8 cellular contexts compared by ENCODE assay signal in genomic region chr19:57559008-57559403, GRCh38. TPM values are rescaled to one million over a fixed set of nuclear protein-coding genes. Genes with fewer than 3 reads are reported as not detected.
A peak's percentile ranks its signal among the peaks of the same experiment; 100 is the strongest.
DNase-seq lines count a peak whose midpoint lies in the region; ATAC-seq, FAIRE-seq and TF ChIP-seq lines count a peak whose summit lies in the region.

No MANE protein-coding gene starts in this region.

- H2BK5ac ChIP-seq in H1 (ENCODE audit: low read depth, low read length) = no peak overlapping the region

- H3K4me1 ChIP-seq in H1 (replicated peaks in 1 of 4; ENCODE audit: control insufficient read depth in 3 of 4, insufficient read depth in 4 of 4, low read length in 3 of 4) = peaks cover 0 to 4% (median under 1%) of the 10 kb centered on the region in 4 experiments; a peak in 3 of 7 replicates

- POLR2A ChIA-PET in H1 (lab: Charles Lee; ENCODE audit: partially characterized antibody) = interaction anchor here (0.7 to 2.2 kb wide), 5 partner anchors 12 to 271 kb away, joined by 3 to 6 read pairs (median 3); partner anchors contain the start of genes ZNF549, ZNF551 and ZNF773

- H3K4me2 ChIP-seq in SU-DHL-6 (ENCODE audit: low read depth, low read length, poor library complexity, severe bottlenecking) (peak overlapping the region; percentile 67), H1 (ENCODE audit: insufficient read depth in 1 of 2, low read depth in 2 of 2, low read length in 2 of 2) (peak overlapping the region; percentile 51 to 86)

- H3K23ac ChIP-seq in H1 (ENCODE audit: insufficient read length) = no peak overlapping the region

- peak overlapping the region; percentile 73 for H3K9ac ChIP-seq in SU-DHL-6 (ENCODE audit: low read length)
- H3K9ac ChIP-seq in H1 (replicated peaks in 1 of 4; ENCODE audit: extremely low read depth in 1 of 4, low read depth in 3 of 4, low read length in 3 of 4) = peak overlapping the region; percentile 34 to 81 (median 74); a peak in 6 of 7 replicates

- H3K4me3 ChIP-seq in SU-DHL-6 (ENCODE audit: insufficient read depth, low read length, poor library complexity, severe bottlenecking) (peak overlapping the region; percentile 62), H1 (ENCODE audit: extremely low read depth in 1 of 4, insufficient read depth in 2 of 4, low read depth in 3 of 4, low read length in 4 of 4) (peak overlapping the region; percentile 80 to 96 (median 94))

- H3K4me3 Mint-ChIP-seq in mesothelial cell of epicardium (peak overlapping the region; percentile 96), type B pancreatic cell (peak overlapping the region; percentile 99)

- no peak overlapping the region for H3K18ac ChIP-seq in H1 (ENCODE audit: extremely low read depth, low read length)

- no peak; a peak in 1 of 3 replicates for TF ChIP-seq POLR2A in H1 (IDR thresholded peaks at IDR 0.05; ENCODE audit: control extremely low read depth in 1 of 2, low read depth in 2 of 2, low read length in 2 of 2)

- WGBS in H1 (ENCODE audit: extremely low coverage in 1 of 2, insufficient coverage in 1 of 2, insufficient read length in 1 of 2, insufficient replicate concordance in 2 of 2, low coverage in 1 of 2, low lambda C conversion rate in 2 of 2, missing lambda C conversion rate in 1 of 2), 2 experiments = 5% methylated on average over 21 of the region's 22 CpGs; no CpG with 5 or more reads in 1 of the 2 experiments

- H3K23me2 ChIP-seq in H1 (ENCODE audit: low read depth, low read length) = peaks cover 3% of the 10 kb centered on the region; the same call in 1 of the 2 replicates

- no peak for TF ChIP-seq RAD21 in H1 (IDR thresholded peaks at IDR 0.05 in 1 of 2, conservative IDR thresholded peaks at IDR 0.05 in 1 of 2; ENCODE audit: low read depth in 2 of 2, low read length in 2 of 2)

- H2AFZ ChIP-seq in SU-DHL-6 (ENCODE audit: low read depth, low read length, severe bottlenecking) (peak overlapping the region; percentile 77), H1 (ENCODE audit: low read length) (no peak overlapping the region)

- H3K9me3 ChIP-seq in SU-DHL-6 (ENCODE audit: insufficient read depth, low read length) = peaks cover 23% of the 10 kb centered on the region; the same call in 1 of the 2 replicates
- peaks cover 14 to 24% of the 10 kb centered on the region in 2 experiments for H3K9me3 ChIP-seq in H1 (ENCODE audit: insufficient read depth in 2 of 2, low read depth in 1 of 2, low read length in 1 of 2)

- H2BK20ac ChIP-seq in H1 (ENCODE audit: low read length) = no peak overlapping the region

- H3K79me2 ChIP-seq in SU-DHL-6 (ENCODE audit: insufficient read depth, low read length) = peaks cover 6% of the 10 kb centered on the region; the same call in 1 of the 2 replicates
- peaks cover 0 to 20% of the 10 kb centered on the region in 2 experiments; a peak in 3 of 4 replicates for H3K79me2 ChIP-seq in H1 (ENCODE audit: control insufficient read depth in 1 of 2, insufficient read depth in 2 of 2, low read length in 2 of 2)

- no peak for TF ChIP-seq CTCF in SU-DHL-6 (IDR thresholded peaks at IDR 0.05; ENCODE audit: insufficient read depth, low read length, poor library complexity, severe bottlenecking)
- no peak for TF ChIP-seq CTCF in H1 (IDR thresholded peaks at IDR 0.05; ENCODE audit: control extremely low read depth in 1 of 3, insufficient read depth in 1 of 3, low read depth in 1 of 3, low read length in 3 of 3)
- no peak for TF ChIP-seq CTCF in mesothelial cell of epicardium (IDR thresholded peaks at IDR 0.05; ENCODE audit: unreplicated experiment)
- no peak for TF ChIP-seq CTCF in type B pancreatic cell (conservative IDR thresholded peaks at IDR 0.05)

- H3K36me3 ChIP-seq in SU-DHL-6 (ENCODE audit: low read length) = peaks cover 5% of the 10 kb centered on the region; the same call in 1 of the 2 replicates
- peaks cover 6 to 19% (median 11%) of the 10 kb centered on the region in 4 experiments; a peak in 7 of 8 replicates for H3K36me3 ChIP-seq in H1 (ENCODE audit: control insufficient read depth in 2 of 4, insufficient read depth in 4 of 4, low read length in 3 of 4)

- H2BK15ac ChIP-seq in H1 (ENCODE audit: low read length) = no peak overlapping the region

- H3K9me3 Mint-ChIP-seq in mesothelial cell of epicardium (peaks cover 46% of the 10 kb centered on the region), type B pancreatic cell (peaks cover 33% of the 10 kb centered on the region)

- H3K79me1 ChIP-seq in H1 (ENCODE audit: low read depth, low read length) = peaks cover 8% of the 10 kb centered on the region

- H4K20me1 ChIP-seq in SU-DHL-6 (ENCODE audit: low read depth, low read length) = no peaks in the 10 kb centered on the region
- H4K20me1 ChIP-seq in H1 (replicated peaks in 1 of 2; ENCODE audit: control insufficient read depth in 1 of 2, insufficient read depth in 2 of 2, low read length in 2 of 2) = peaks cover 4 to 7% of the 10 kb centered on the region in 2 experiments

- no peak overlapping the region for H3K14ac ChIP-seq in H1 (ENCODE audit: insufficient read length)

- H3K27ac Mint-ChIP-seq in mesothelial cell of epicardium (peak overlapping the region; percentile 93), type B pancreatic cell (peak overlapping the region; percentile 85)

- H4K91ac ChIP-seq in H1 (replicated peaks; ENCODE audit: insufficient read length, low read length) = no peak overlapping the region

- DNase-seq in NCI-H1105 (lab: John Stamatoyannopoulos, UW) = peak; percentile 8
- no peak for DNase-seq in NCI-H1105 treated with DMSO at 0.1 percent for 48 hours (lab: John Stamatoyannopoulos, UW)
- no peak for DNase-seq in H1 (ENCODE audit: low read depth in 1 of 2, low spot score in 2 of 2)
- DNase-seq in mesothelial cell of epicardium (ENCODE audit: low spot score in 2 of 2, unreplicated experiment in 2 of 2) = peak in 1 of 2 experiments; percentile 37
- no peak for DNase-seq in type B pancreatic cell (ENCODE audit: extremely low spot score, unreplicated experiment)
- DNase-seq in hippocampal formation (lab: John Stamatoyannopoulos, UW) = no peak

- H3F3A ChIP-seq in SU-DHL-6 (ENCODE audit: insufficient read depth) = no peaks in the 10 kb centered on the region

- H3K27me3 ChIP-seq in SU-DHL-6 (ENCODE audit: low read length) (no peaks in the 10 kb centered on the region), H1 (replicated peaks in 1 of 4; ENCODE audit: control insufficient read depth in 3 of 4, extremely low read depth in 1 of 4, insufficient read depth in 3 of 4, low read length in 3 of 4) (no peaks in the 10 kb centered on the region)

- no peak overlapping the region for H4K5ac ChIP-seq in H1 (ENCODE audit: insufficient read length, low read depth, low read length)

- H2BK120ac ChIP-seq in H1 (replicated peaks; ENCODE audit: low read depth, low read length) = no peak overlapping the region

- no peaks in the 10 kb centered on the region for H3K9me2 ChIP-seq in SU-DHL-6 (replicated peaks; ENCODE audit: insufficient read depth, low read length)

- H3K4me1 Mint-ChIP-seq in mesothelial cell of epicardium = peaks cover 13% of the 10 kb centered on the region
- H3K4me1 Mint-ChIP-seq in type B pancreatic cell (ENCODE audit: unreplicated experiment) = peaks cover 21% of the 10 kb centered on the region

- H2BK12ac ChIP-seq in H1 (ENCODE audit: low read depth, low read length) = no peak overlapping the region

- H3K36me3 Mint-ChIP-seq in mesothelial cell of epicardium (peaks cover 52% of the 10 kb centered on the region), type B pancreatic cell (peaks cover 42% of the 10 kb centered on the region)

- ATAC-seq in HG02678 (IDR thresholded peaks at IDR 0.05; ENCODE audit: unreplicated experiment) = peak; percentile 23

- no peak overlapping the region for H4K8ac ChIP-seq in H1 (ENCODE audit: extremely low read depth, insufficient read depth, low read length)

- H3K27me3 Mint-ChIP-seq in mesothelial cell of epicardium (ENCODE audit: low read depth) (no peaks in the 10 kb centered on the region), type B pancreatic cell (no peaks in the 10 kb centered on the region)

- TF ChIP-seq EP300 in H1 (IDR thresholded peaks at IDR 0.05; ENCODE audit: borderline replicate concordance in 1 of 2, low read depth in 2 of 2, low read length in 2 of 2) = no peak

- H3K4ac ChIP-seq in H1 (replicated peaks; ENCODE audit: insufficient read length, low read depth, low read length) = no peak overlapping the region

- H2AK5ac ChIP-seq in H1 (ENCODE audit: low read depth, low read length) = no peak overlapping the region

- H3K56ac ChIP-seq in H1 (replicated peaks; ENCODE audit: insufficient read length, low read depth, low read length) = no peak overlapping the region

- H3K27ac ChIP-seq in SU-DHL-6 (ENCODE audit: low read depth, low read length) (no peak overlapping the region), H1 (ENCODE audit: low read depth, low read length) (no peak overlapping the region)

- no peak for FAIRE-seq in H1 (lab: Jason Lieb, UNC)

- CTCF ChIA-PET in H1 (lab: Charles Lee; ENCODE audit: partially characterized antibody) = interaction anchor here (1.9 kb wide), 1 partner anchor 93 kb away, joined by 6 read pairs; no protein-coding TSS in a partner anchor

RNA-seq across cellular contexts. Expression of gene ZNF550, which starts 0.7 kb away (rescaled TPM):
- total RNA-seq in H1 (2021; fragmentation: NEBNext Ultra II Directional; extraction: Animal tissue kit (Norgen Biotek cat#: 25700)) = 10.4 and 10.7 TPM in 2 replicates
- 4.5 and 4.6 TPM in 2 replicates for polyA plus RNA-seq in H1 (2011; rRNA removed)
- polyA plus RNA-seq in H1 (2011; cell fraction: cytosol; rRNA removed) = 7.9 TPM
- 11.5 TPM for polyA plus RNA-seq in H1 (2011; cell fraction: nucleus; rRNA removed)
- 6.6 to 12.6 TPM (median 9.2 TPM) in 4 replicates for polyA plus RNA-seq in H1 (2012, experiment 1 of 2)
- 0.58 TPM for polyA plus RNA-seq in H1 (2012, experiment 2 of 2)
- polyA plus RNA-seq in H1 (2013, experiment 1 of 2) = 5.0 TPM
- polyA plus RNA-seq in H1 (2013, experiment 2 of 2) = 4.6 TPM
- polyA minus RNA-seq in H1 (2011; rRNA and poly(A)+ RNA removed) = 15.5 and 20.7 TPM in 2 replicates
- polyA minus RNA-seq in H1 (2011; cell fraction: cytosol; rRNA and poly(A)+ RNA removed) = 5.8 TPM
- polyA minus RNA-seq in H1 (2011; cell fraction: nucleus; rRNA and poly(A)+ RNA removed) = 16.4 TPM
- total RNA-seq in mesothelial cell of epicardium (10.3 to 13.3 TPM (median 11.3 TPM) in 3 replicates), type B pancreatic cell (ENCODE audit: low replicate concordance) (15.9 and 18.7 TPM in 2 replicates)

RNA-seq across cellular contexts. Expression of gene ZNF416, which starts 19.7 kb away (rescaled TPM):
- total RNA-seq in H1 (2021; fragmentation: NEBNext Ultra II Directional; extraction: Animal tissue kit (Norgen Biotek cat#: 25700)) = 9.7 and 10.3 TPM in 2 replicates
- 2.7 and 3.2 TPM in 2 replicates for polyA plus RNA-seq in H1 (2011; rRNA removed)
- 3.5 TPM for polyA plus RNA-seq in H1 (2011; cell fraction: cytosol; rRNA removed)
- polyA plus RNA-seq in H1 (2011; cell fraction: nucleus; rRNA removed) = 3.3 TPM
- 5.6 to 6.7 TPM (median 6.4 TPM) in 4 replicates for polyA plus RNA-seq in H1 (2012, experiment 1 of 2)
- polyA plus RNA-seq in H1 (2012, experiment 2 of 2) = 3.0 TPM
- polyA plus RNA-seq in H1 (2013, experiment 1 of 2) = 5.6 TPM
- 5.2 TPM for polyA plus RNA-seq in H1 (2013, experiment 2 of 2)
- 17.8 and 19.4 TPM in 2 replicates for polyA minus RNA-seq in H1 (2011; rRNA and poly(A)+ RNA removed)
- 7.8 TPM for polyA minus RNA-seq in H1 (2011; cell fraction: cytosol; rRNA and poly(A)+ RNA removed)
- polyA minus RNA-seq in H1 (2011; cell fraction: nucleus; rRNA and poly(A)+ RNA removed) = 16.7 TPM
- 9.4 to 10.0 TPM (median 9.5 TPM) in 3 replicates for total RNA-seq in mesothelial cell of epicardium
- 9.1 and 10.3 TPM in 2 replicates for total RNA-seq in type B pancreatic cell (ENCODE audit: low replicate concordance)

RNA-seq across cellular contexts. Expression of gene ZIK1, which starts 24.9 kb away (rescaled TPM):
- 36.5 and 38.5 TPM in 2 replicates for total RNA-seq in H1 (2021; fragmentation: NEBNext Ultra II Directional; extraction: Animal tissue kit (Norgen Biotek cat#: 25700))
- 19.4 and 21.2 TPM in 2 replicates for polyA plus RNA-seq in H1 (2011; rRNA removed)
- 25.7 TPM for polyA plus RNA-seq in H1 (2011; cell fraction: cytosol; rRNA removed)
- polyA plus RNA-seq in H1 (2011; cell fraction: nucleus; rRNA removed) = 23.4 TPM
- 24.9 to 32.0 TPM (median 28.0 TPM) in 4 replicates for polyA plus RNA-seq in H1 (2012, experiment 1 of 2)
- 3.1 TPM for polyA plus RNA-seq in H1 (2012, experiment 2 of 2)
- polyA plus RNA-seq in H1 (2013, experiment 1 of 2) = 19.7 TPM
- polyA plus RNA-seq in H1 (2013, experiment 2 of 2) = 20.0 TPM
- polyA minus RNA-seq in H1 (2011; rRNA and poly(A)+ RNA removed) = 39.3 and 52.8 TPM in 2 replicates
- 15.0 TPM for polyA minus RNA-seq in H1 (2011; cell fraction: cytosol; rRNA and poly(A)+ RNA removed)
- polyA minus RNA-seq in H1 (2011; cell fraction: nucleus; rRNA and poly(A)+ RNA removed) = 32.2 TPM
- total RNA-seq in mesothelial cell of epicardium (15.4 to 17.1 TPM (median 16.7 TPM) in 3 replicates), type B pancreatic cell (ENCODE audit: low replicate concordance) (11.5 and 17.6 TPM in 2 replicates)

RNA-seq across cellular contexts. Expression of gene ZNF549, which starts 31.9 kb away (rescaled TPM):
- total RNA-seq in H1 (2021; fragmentation: NEBNext Ultra II Directional; extraction: Animal tissue kit (Norgen Biotek cat#: 25700)) = 9.7 and 10.4 TPM in 2 replicates
- 3.0 and 4.3 TPM in 2 replicates for polyA plus RNA-seq in H1 (2011; rRNA removed)
- 5.4 TPM for polyA plus RNA-seq in H1 (2011; cell fraction: cytosol; rRNA removed)
- polyA plus RNA-seq in H1 (2011; cell fraction: nucleus; rRNA removed) = 4.5 TPM
- 5.4 to 8.9 TPM (median 5.9 TPM) in 4 replicates for polyA plus RNA-seq in H1 (2012, experiment 1 of 2)
- 0.55 TPM for polyA plus RNA-seq in H1 (2012, experiment 2 of 2)
- 5.1 TPM for polyA plus RNA-seq in H1 (2013, experiment 1 of 2)
- polyA plus RNA-seq in H1 (2013, experiment 2 of 2) = 4.9 TPM
- polyA minus RNA-seq in H1 (2011; rRNA and poly(A)+ RNA removed) = 12.5 and 16.8 TPM in 2 replicates
- polyA minus RNA-seq in H1 (2011; cell fraction: cytosol; rRNA and poly(A)+ RNA removed) = 9.9 TPM
- 11.5 TPM for polyA minus RNA-seq in H1 (2011; cell fraction: nucleus; rRNA and poly(A)+ RNA removed)
- total RNA-seq in mesothelial cell of epicardium (11.1 to 11.5 TPM (median 11.3 TPM) in 3 replicates), type B pancreatic cell (ENCODE audit: low replicate concordance) (8.5 and 9.2 TPM in 2 replicates)

RNA-seq across cellular contexts. Expression of gene ZNF530, which starts 40.7 kb away (rescaled TPM):
- total RNA-seq in H1 (2021; fragmentation: NEBNext Ultra II Directional; extraction: Animal tissue kit (Norgen Biotek cat#: 25700)) = 6.3 and 9.3 TPM in 2 replicates
- polyA plus RNA-seq in H1 (2011; rRNA removed) = 4.2 and 4.7 TPM in 2 replicates
- 7.3 TPM for polyA plus RNA-seq in H1 (2011; cell fraction: cytosol; rRNA removed)
- polyA plus RNA-seq in H1 (2011; cell fraction: nucleus; rRNA removed) = 5.4 TPM
- 5.7 to 7.5 TPM (median 5.9 TPM) in 4 replicates for polyA plus RNA-seq in H1 (2012, experiment 1 of 2)
- polyA plus RNA-seq in H1 (2012, experiment 2 of 2) = 3.8 TPM
- 3.7 TPM for polyA plus RNA-seq in H1 (2013, experiment 1 of 2)
- polyA plus RNA-seq in H1 (2013, experiment 2 of 2) = 3.9 TPM
- polyA minus RNA-seq in H1 (2011; rRNA and poly(A)+ RNA removed) = 8.1 and 8.3 TPM in 2 replicates
- polyA minus RNA-seq in H1 (2011; cell fraction: cytosol; rRNA and poly(A)+ RNA removed) = 8.1 TPM
- 13.6 TPM for polyA minus RNA-seq in H1 (2011; cell fraction: nucleus; rRNA and poly(A)+ RNA removed)
- total RNA-seq in mesothelial cell of epicardium = 4.8 to 6.1 TPM (median 6.0 TPM) in 3 replicates
- total RNA-seq in type B pancreatic cell (ENCODE audit: low replicate concordance) = 4.8 and 4.9 TPM in 2 replicates
